Comparison of ENCODE assay signal across 10 cellular contexts in the genomic region with DNA sequence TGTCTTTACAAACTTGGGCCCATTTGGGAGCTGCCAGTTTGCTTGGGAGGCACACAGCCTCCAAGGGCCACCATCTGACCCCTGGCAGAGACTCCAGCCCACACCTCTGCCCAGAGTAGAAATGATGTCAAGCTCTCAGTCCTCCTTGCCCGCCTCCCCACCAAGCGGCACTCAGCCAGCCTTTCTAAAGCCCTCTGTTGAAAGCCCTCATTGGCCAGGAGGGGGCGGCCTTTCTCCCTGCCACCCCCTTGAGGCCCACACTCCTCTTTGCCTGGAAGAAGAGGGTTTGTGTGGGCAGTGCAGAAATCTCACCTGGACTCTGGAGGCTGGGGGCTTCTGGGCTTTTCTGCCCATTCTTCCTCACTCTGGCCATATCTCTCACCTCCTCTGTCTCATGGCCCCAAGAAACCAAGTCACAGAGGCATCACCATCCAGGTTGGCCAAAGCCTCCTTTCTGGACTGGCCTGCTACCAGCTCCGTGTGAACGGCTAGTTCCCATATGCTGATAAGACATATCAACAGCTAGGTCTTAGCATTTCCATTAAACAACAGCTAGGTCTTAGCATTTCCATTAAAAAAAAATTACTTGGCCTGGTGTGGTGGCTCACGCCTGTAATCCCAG. TPM values are rescaled to one million over a fixed set of nuclear protein-coding genes. Genes with fewer than 3 reads are reported as not detected.
A peak's percentile ranks its signal among the peaks of the same experiment; 100 is the strongest.
DNase-seq lines count a peak whose midpoint lies in the region; ATAC-seq, FAIRE-seq and TF ChIP-seq lines count a peak whose summit lies in the region.
"Had no signal": no experiment of that assay in that cellular context is flagged by ENCODE, and none has a peak within 500 bp of the region (broad histone marks: within the 10 kb centered on the region; RNA-seq: fewer than 3 reads in every experiment).

No MANE protein-coding gene starts in this region.

- TF ChIP-seq CTCF in GM12878 (IDR thresholded peaks at IDR 0.05 in 2 of 3, conservative IDR thresholded peaks at IDR 0.05 in 1 of 3; ENCODE audit: control insufficient read depth in 2 of 3, extremely low read depth in 1 of 3, insufficient read depth in 1 of 3, low read depth in 3 of 3, low read length in 3 of 3) (peak; percentile 60 to 69 (median 63)), prostate gland (IDR thresholded peaks at IDR 0.05) (peak in 1 of 4 experiments; percentile 41)

- SMC1A ChIA-PET in GM12878 (lab: Charles Lee; ENCODE audit: uncharacterized antibody, unreplicated experiment): interaction anchor here (0.7 to 1.8 kb wide), 7 partner anchors 16 to 74 kb away, joined by 3 to 7 read pairs (median 3); no protein-coding TSS in a partner anchor

- ATAC-seq in GM12878 (peak; percentile 98), GM19328 (IDR thresholded peaks at IDR 0.05; ENCODE audit: unreplicated experiment) (no peak), HG02763 (IDR thresholded peaks at IDR 0.05; ENCODE audit: unreplicated experiment) (no peak)

- no peaks in the 10 kb centered on the region for H3K36me3 ChIP-seq in GM12878 (ENCODE audit: control insufficient read depth in 2 of 2, insufficient read depth in 2 of 2, low read length in 1 of 2)
- no peaks in the 10 kb centered on the region for H3K36me3 ChIP-seq in prostate gland

- no peak for TF ChIP-seq EP300 in GM12878 (IDR thresholded peaks at IDR 0.05; ENCODE audit: borderline replicate concordance in 1 of 2, control insufficient read depth in 1 of 2, low read depth in 2 of 2, low read length in 2 of 2)

- no peak for TF ChIP-seq POLR2A in GM12878 (IDR thresholded peaks at IDR 0.05; ENCODE audit: low read depth, low read length)
- TF ChIP-seq POLR2A in prostate gland (IDR thresholded peaks at IDR 0.05): no peak

- H3K4me3 ChIP-seq in GM12878 (no peak overlapping the region), prostate gland (no peak overlapping the region)

- DNase-seq in DMS53 (lab: John Stamatoyannopoulos, UW): peak; percentile 67
- no peak for DNase-seq in DMS53 treated with DMSO at 0.1 percent for 48 hours (lab: John Stamatoyannopoulos, UW; ENCODE audit: unreplicated experiment)
- peak; percentile 33 for DNase-seq in NCI-H69 (lab: John Stamatoyannopoulos, UW)
- DNase-seq in GM12878 (ENCODE audit: low read depth, low spot score): no peak
- DNase-seq in medulla oblongata (ENCODE audit: extremely low spot score): peak; percentile 86
- DNase-seq in prostate gland (ENCODE audit: low spot score): no peak
- DNase-seq: left cardiac atrium had no signal

- peak; percentile 70 for TF ChIP-seq RAD21 in GM12878 (IDR thresholded peaks at IDR 0.05; ENCODE audit: insufficient read depth, low read depth, low read length)

- BruUV-seq in GM12878 (replicated peaks; lab: Mats Ljungman, UMichigan): no TSS peak

- H3K79me2 ChIP-seq in GM12878 (ENCODE audit: control insufficient read depth, insufficient read depth, low read length): no peaks in the 10 kb centered on the region

- RAD21 ChIA-PET in GM12878 (lab: Charles Lee; ENCODE audit: unreplicated experiment): interaction anchor here (0.6 to 3.1 kb wide), 2 partner anchors 19 to 113 kb away, joined by 3 to 13 read pairs; no protein-coding TSS in a partner anchor

- no peak overlapping the region for H3K4me2 ChIP-seq in GM12878 (ENCODE audit: control insufficient read depth, insufficient read depth)

- H3K9me3 ChIP-seq in GM12878 (replicated peaks; ENCODE audit: control insufficient read depth, insufficient read depth, low read length) (no peaks in the 10 kb centered on the region), prostate gland (no peaks in the 10 kb centered on the region)

- H4K20me1 ChIP-seq in GM12878 (ENCODE audit: control insufficient read depth, insufficient read depth): no peaks in the 10 kb centered on the region

- FAIRE-seq in GM12878 (lab: Jason Lieb, UNC): peak; percentile 90

- H3K27me3 ChIP-seq in GM12878 (replicated peaks in 1 of 2; ENCODE audit: control insufficient read depth in 2 of 2, insufficient read depth in 2 of 2, low read length in 1 of 2) (no peaks in the 10 kb centered on the region), prostate gland (replicated peaks; ENCODE audit: insufficient read depth) (no peaks in the 10 kb centered on the region)

- no peak overlapping the region for H3K9ac ChIP-seq in GM12878 (ENCODE audit: control insufficient read depth, insufficient read depth, low read length)

- no peak overlapping the region for H3K27ac ChIP-seq in GM12878 (ENCODE audit: control insufficient read depth, insufficient read depth)
- no peak overlapping the region for H3K27ac ChIP-seq in prostate gland

- H3K4me1 ChIP-seq in GM12878 (ENCODE audit: control insufficient read depth, insufficient read depth, low read length) (no peaks in the 10 kb centered on the region), prostate gland (replicated peaks) (no peaks in the 10 kb centered on the region)

- in situ Hi-C loops in GM12878 (cut with MboI): no loop called here

- POLR2A ChIA-PET in GM12878 (lab: Charles Lee): no interaction called here

- CTCF ChIA-PET in GM12878 (lab: Yijun Ruan, JAX): interaction anchor here (0.8 to 4.8 kb wide), 20 partner anchors 9 to 251 kb away, joined by 3 to 62 read pairs (median 3); partner anchors contain the start of gene AVPI1

- intact Hi-C loops in GM12878 (cut with micrococcal nuclease; ENCODE audit: unreplicated experiment) (loop anchor here (1.0 to 2.0 kb wide), 2 partner anchors 18 to 77 kb away; no protein-coding TSS in a partner anchor), prostate gland (cut with DNase I) (no loop called here)

- 49% methylated on average over 6 of the region's 6 CpGs for WGBS in GM12878 (ENCODE audit: insufficient coverage, insufficient replicate concordance, low lambda C conversion rate, missing lambda C conversion rate)
- WGBS in prostate gland: 84% methylated on average over 6 of the region's 6 CpGs

- no peak overlapping the region for H2AFZ ChIP-seq in GM12878 (ENCODE audit: control insufficient read depth, low read depth, low read length)

RNA-seq across cellular contexts. Expression of gene UBTD1, which starts 36.1 kb away (rescaled TPM):
- 0.90 and 1.2 TPM in 2 replicates for total RNA-seq in GM12878 (2013; cell fraction: nucleolus; rRNA removed)
- 0.76 and 1.2 TPM in 2 replicates for total RNA-seq in GM12878 (2014; rRNA removed)
- 0.18 and 0.22 TPM in 2 replicates for total RNA-seq in GM12878 (2014; rRNA removed; fragmentation: Illumina TruSeq; extraction: Trizol)
- total RNA-seq in GM12878 (2021): 1.2 and 1.3 TPM in 2 replicates
- polyA plus RNA-seq in GM12878 (2011; ENCODE audit: low read depth): not detected
- polyA plus RNA-seq in GM12878 (2011; rRNA removed): 0.24 and 1.2 TPM in 2 replicates
- 2.3 and 2.8 TPM in 2 replicates for polyA plus RNA-seq in GM12878 (2011; cell fraction: cytosol; rRNA removed)
- polyA plus RNA-seq in GM12878 (2011; cell fraction: nucleus; rRNA removed): 1.8 TPM in 2 replicates
- 0.64 and 1.00 TPM in 2 replicates for polyA plus RNA-seq in GM12878 (2012)
- polyA plus RNA-seq in GM12878 (2014; fragmentation: Illumina TruSeq; extraction: Trizol): 0.16 TPM in 1 of 2 replicates, not detected in the other
- polyA plus RNA-seq in GM12878 (2014; fragmentation: Nextera tagmentation; extraction: Ambion mirVana): under 1 TPM in 1 of 2 experiments, not detected in 1; 0.04 TPM
- polyA plus RNA-seq in GM12878 (2014; rRNA removed): 0.66 and 1.5 TPM in 2 replicates
- 1 to 10 TPM in 1 of 2 experiments, under 1 TPM in 1; 0.83 to 1.3 TPM for polyA plus RNA-seq in GM12878 (2016; fragmentation: Nextera tagmentation; extraction: Ambion mirVana)
- polyA minus RNA-seq in GM12878 (2011; rRNA and poly(A)+ RNA removed): 0.29 and 1.2 TPM in 2 replicates
- polyA minus RNA-seq in GM12878 (2011; cell fraction: cytosol; rRNA and poly(A)+ RNA removed): 1.9 TPM in 1 of 2 replicates, not detected in the other
- polyA minus RNA-seq in GM12878 (2011; cell fraction: nucleus; rRNA and poly(A)+ RNA removed): 0.48 and 0.57 TPM in 2 replicates
- 10 to 100 TPM; 10.0 to 93.8 TPM for total RNA-seq in prostate gland

RNA-seq across cellular contexts. Expression of gene MMS19, which starts 36.6 kb away (rescaled TPM):
- 156 and 163 TPM in 2 replicates for total RNA-seq in GM12878 (2013; cell fraction: nucleolus; rRNA removed)
- total RNA-seq in GM12878 (2014; rRNA removed): 90.8 and 97.3 TPM in 2 replicates
- 49.1 and 54.4 TPM in 2 replicates for total RNA-seq in GM12878 (2014; rRNA removed; fragmentation: Illumina TruSeq; extraction: Trizol)
- 71.7 and 74.3 TPM in 2 replicates for total RNA-seq in GM12878 (2021)
- polyA plus RNA-seq in GM12878 (2011; ENCODE audit: low read depth): 38.0 TPM
- 99.9 and 112 TPM in 2 replicates for polyA plus RNA-seq in GM12878 (2011; rRNA removed)
- polyA plus RNA-seq in GM12878 (2011; cell fraction: cytosol; rRNA removed): 133 and 141 TPM in 2 replicates
- polyA plus RNA-seq in GM12878 (2011; cell fraction: nucleus; rRNA removed): 365 and 440 TPM in 2 replicates
- polyA plus RNA-seq in GM12878 (2012): 48.6 and 67.0 TPM in 2 replicates
- polyA plus RNA-seq in GM12878 (2014; fragmentation: Illumina TruSeq; extraction: Trizol): 54.7 and 57.6 TPM in 2 replicates
- polyA plus RNA-seq in GM12878 (2014; fragmentation: Nextera tagmentation; extraction: Ambion mirVana): 10 to 100 TPM; 40.2 to 74.3 TPM
- 86.3 and 96.8 TPM in 2 replicates for polyA plus RNA-seq in GM12878 (2014; rRNA removed)
- 10 to 100 TPM; 54.4 to 63.7 TPM for polyA plus RNA-seq in GM12878 (2016; fragmentation: Nextera tagmentation; extraction: Ambion mirVana)
- polyA minus RNA-seq in GM12878 (2011; rRNA and poly(A)+ RNA removed): 159 and 220 TPM in 2 replicates
- 43.4 and 51.8 TPM in 2 replicates for polyA minus RNA-seq in GM12878 (2011; cell fraction: cytosol; rRNA and poly(A)+ RNA removed)
- polyA minus RNA-seq in GM12878 (2011; cell fraction: nucleus; rRNA and poly(A)+ RNA removed): 93.6 and 113 TPM in 2 replicates
- total RNA-seq in prostate gland: 100 to 1,000 TPM in 1 of 2 donors, 10 to 100 TPM in 1; 41.5 to 207 TPM

RNA-seq across cellular contexts. Expression of gene ANKRD2, which starts 37.7 kb away (rescaled TPM):
- total RNA-seq in GM12878 (2013; cell fraction: nucleolus; rRNA removed): not detected in 2 replicates
- 0.11 and 0.23 TPM in 2 replicates for total RNA-seq in GM12878 (2014; rRNA removed)
- total RNA-seq in GM12878 (2014; rRNA removed; fragmentation: Illumina TruSeq; extraction: Trizol): not detected in 2 replicates
- total RNA-seq in GM12878 (2021): not detected in 2 replicates
- not detected for polyA plus RNA-seq in GM12878 (2011; ENCODE audit: low read depth)
- 0.14 and 0.18 TPM in 2 replicates for polyA plus RNA-seq in GM12878 (2011; rRNA removed)
- polyA plus RNA-seq in GM12878 (2011; cell fraction: cytosol; rRNA removed): 0.13 and 0.25 TPM in 2 replicates
- 0.15 and 0.19 TPM in 2 replicates for polyA plus RNA-seq in GM12878 (2011; cell fraction: nucleus; rRNA removed)
- polyA plus RNA-seq in GM12878 (2012): not detected in 2 replicates
- polyA plus RNA-seq in GM12878 (2014; fragmentation: Illumina TruSeq; extraction: Trizol): not detected in 2 replicates
- not detected for polyA plus RNA-seq in GM12878 (2014; fragmentation: Nextera tagmentation; extraction: Ambion mirVana)
- polyA plus RNA-seq in GM12878 (2014; rRNA removed): 0.08 TPM in 1 of 2 replicates, not detected in the other
- polyA plus RNA-seq in GM12878 (2016; fragmentation: Nextera tagmentation; extraction: Ambion mirVana): not detected
- not detected in 2 replicates for polyA minus RNA-seq in GM12878 (2011; rRNA and poly(A)+ RNA removed)
- not detected in 2 replicates for polyA minus RNA-seq in GM12878 (2011; cell fraction: cytosol; rRNA and poly(A)+ RNA removed)
- not detected in 2 replicates for polyA minus RNA-seq in GM12878 (2011; cell fraction: nucleus; rRNA and poly(A)+ RNA removed)
- total RNA-seq in prostate gland: 10 to 100 TPM in 1 of 2 donors, not detected in 1; 13.9 TPM

RNA-seq across cellular contexts. Expression of gene HOGA1, which starts 49.3 kb away (rescaled TPM):
- 0.21 TPM in 1 of 2 replicates, not detected in the other for total RNA-seq in GM12878 (2013; cell fraction: nucleolus; rRNA removed)
- total RNA-seq in GM12878 (2014; rRNA removed) (not detected in 2 replicates), GM12878 (2014; rRNA removed; fragmentation: Illumina TruSeq; extraction: Trizol) (0.09 TPM in 1 of 2 replicates, not detected in the other), GM12878 (2021) (not detected in 2 replicates), prostate gland (1 to 10 TPM; 1.0 to 2.7 TPM)
- not detected for polyA plus RNA-seq in GM12878 (2011; ENCODE audit: low read depth)
- polyA plus RNA-seq in GM12878 (2011; rRNA removed) (0.12 and 0.19 TPM in 2 replicates), GM12878 (2014; fragmentation: Illumina TruSeq; extraction: Trizol) (0.01 TPM in 1 of 2 replicates, not detected in the other), GM12878 (2014; fragmentation: Nextera tagmentation; extraction: Ambion mirVana) (under 1 TPM in 1 of 2 experiments, not detected in 1; 0.06 TPM), GM12878 (2014; rRNA removed) (0.05 TPM in 1 of 2 replicates, not detected in the other), GM12878 (2016; fragmentation: Nextera tagmentation; extraction: Ambion mirVana) (not detected)
- polyA plus RNA-seq in GM12878 (2011; cell fraction: cytosol; rRNA removed): 0.09 and 0.28 TPM in 2 replicates
- polyA plus RNA-seq in GM12878 (2011; cell fraction: nucleus; rRNA removed): 0.28 and 0.66 TPM in 2 replicates
- 0.10 TPM in 1 of 2 replicates, not detected in the other for polyA plus RNA-seq in GM12878 (2012)
- polyA minus RNA-seq in GM12878 (2011; rRNA and poly(A)+ RNA removed): 0.46 TPM in 1 of 2 replicates, not detected in the other
- polyA minus RNA-seq in GM12878 (2011; cell fraction: cytosol; rRNA and poly(A)+ RNA removed): not detected in 2 replicates
- polyA minus RNA-seq in GM12878 (2011; cell fraction: nucleus; rRNA and poly(A)+ RNA removed): 0.29 TPM in 1 of 2 replicates, not detected in the other

RNA-seq across cellular contexts. Expression of gene C10orf62, which starts 54.7 kb away (rescaled TPM):
- total RNA-seq in GM12878 (2013; cell fraction: nucleolus; rRNA removed): not detected in 2 replicates
- total RNA-seq in GM12878 (2014; rRNA removed) (not detected in 2 replicates), GM12878 (2014; rRNA removed; fragmentation: Illumina TruSeq; extraction: Trizol) (0.14 TPM in 1 of 2 replicates, not detected in the other), GM12878 (2021) (not detected in 2 replicates), prostate gland (10 to 100 TPM in 1 of 2 donors, not detected in 1; 14.0 TPM)
- not detected for polyA plus RNA-seq in GM12878 (2011; ENCODE audit: low read depth)
- polyA plus RNA-seq in GM12878 (2011; rRNA removed) (not detected in 2 replicates), GM12878 (2014; fragmentation: Illumina TruSeq; extraction: Trizol) (not detected in 2 replicates), GM12878 (2014; fragmentation: Nextera tagmentation; extraction: Ambion mirVana) (not detected), GM12878 (2014; rRNA removed) (not detected in 2 replicates), GM12878 (2016; fragmentation: Nextera tagmentation; extraction: Ambion mirVana) (not detected)
- polyA plus RNA-seq in GM12878 (2011; cell fraction: cytosol; rRNA removed): 0.09 TPM in 1 of 2 replicates, not detected in the other
- polyA plus RNA-seq in GM12878 (2011; cell fraction: nucleus; rRNA removed): 0.10 TPM in 1 of 2 replicates, not detected in the other
- polyA plus RNA-seq in GM12878 (2012): not detected in 2 replicates
- not detected in 2 replicates for polyA minus RNA-seq in GM12878 (2011; rRNA and poly(A)+ RNA removed)
- not detected in 2 replicates for polyA minus RNA-seq in GM12878 (2011; cell fraction: cytosol; rRNA and poly(A)+ RNA removed)
- 0.38 TPM in 1 of 2 replicates, not detected in the other for polyA minus RNA-seq in GM12878 (2011; cell fraction: nucleus; rRNA and poly(A)+ RNA removed)
- total RNA-seq: T-cell had no signal

Comparison
In these comparisons a context has a peak if more than half of its experiments do, and no peak if none do; other contexts are left out.
1. DNase-seq: peak in DMS53 (single experiment), NCI-H69 (single experiment) and medulla oblongata (single experiment); none in DMS53 treated with DMSO at 0.1 percent for 48 hours (single experiment), GM12878 (single experiment) and prostate gland (single experiment).
2. RNA of gene UBTD1, which starts 36.1 kb away (total RNA-seq): 10.0 to 93.8 TPM in prostate gland; 0.18 to 1.3 TPM in GM12878; every median in the first group is over 4 times any median in the second.